7 cellular contexts compared by ENCODE assay signal in genomic region chr19:58387338-58388174, GRCh38. TPM values are rescaled to one million over a fixed set of nuclear protein-coding genes. Genes with fewer than 3 reads are reported as not detected.
DNase-seq lines count a peak whose midpoint lies in the region; TF ChIP-seq lines count a peak whose summit lies in the region.

No MANE protein-coding gene starts in this region.

- no peak overlapping the region for H2BK15ac ChIP-seq in H9 (ENCODE audit: low read depth, low read length)

- H2BK12ac ChIP-seq in H9 (ENCODE audit: insufficient read length, low read depth, low read length) = no peak overlapping the region

- no peak overlapping the region for H2AFZ ChIP-seq in H9 (ENCODE audit: low read length)

- TF ChIP-seq POLR2A in Peyer's patch (IDR thresholded peaks at IDR 0.05) (no peak), prostate gland (IDR thresholded peaks at IDR 0.05) (no peak)

- no peak overlapping the region for H2BK20ac ChIP-seq in H9 (ENCODE audit: low read depth, low read length, poor library complexity, severe bottlenecking)

- H3K4me2 ChIP-seq in H9 (ENCODE audit: insufficient read depth, insufficient read length, low read length) = peak overlapping the region; percentile 94

- no peak overlapping the region for H3K56ac ChIP-seq in H9 (ENCODE audit: insufficient read length, low read depth, low read length)

- TF ChIP-seq CTCF in H9 (conservative IDR thresholded peaks at IDR 0.05) (peak; percentile 23; the same call in 1 of the 3 replicates), Peyer's patch (IDR thresholded peaks at IDR 0.05) (no peak), prostate gland (IDR thresholded peaks at IDR 0.05) (no peak)

- DNase-seq in H9 (no peak), Peyer's patch (no peak), prostate gland (ENCODE audit: low spot score) (no peak), kidney glomerular epithelial cell (lab: John Stamatoyannopoulos, UW) (no peak), NCI-H1092 (lab: John Stamatoyannopoulos, UW) (no peak), activated gamma-delta T cell treated with Interleukin-2 at 50 U/mL for 16 hours (no peak)

- H3K4me1 Mint-ChIP-seq in H9 = peaks cover 22 to 30% of the 10 kb centered on the region in 2 experiments

- H3K27me3 ChIP-seq in H9 (ENCODE audit: insufficient read depth, low read length) (no peaks in the 10 kb centered on the region), Peyer's patch (no peaks in the 10 kb centered on the region), esophagus (ENCODE audit: control insufficient read depth in 1 of 2, insufficient read depth in 2 of 2, low read length in 2 of 2) (no peaks in the 10 kb centered on the region), prostate gland (replicated peaks; ENCODE audit: insufficient read depth) (no peaks in the 10 kb centered on the region)

- H3K27ac ChIP-seq in H9 (ENCODE audit: insufficient read length, low read depth, low read length) = no peak overlapping the region
- H3K27ac ChIP-seq in Peyer's patch = peak overlapping the region; percentile 96 to 98 (median 98)
- H3K27ac ChIP-seq in esophagus (ENCODE audit: low read depth in 2 of 2, low read length in 1 of 2) = peak overlapping the region; percentile 41 to 62
- H3K27ac ChIP-seq in prostate gland = peak overlapping the region; percentile 92 to 94

- H4K20me1 ChIP-seq in H9 (ENCODE audit: control insufficient read depth, insufficient read depth, insufficient read length) = no peaks in the 10 kb centered on the region

- H3K4ac ChIP-seq in H9 (ENCODE audit: low read depth, low read length) = no peak overlapping the region

- no peak overlapping the region for H4K8ac ChIP-seq in H9 (replicated peaks; ENCODE audit: insufficient read length, low read depth, low read length)

- no peaks in the 10 kb centered on the region for H3K27me3 Mint-ChIP-seq in H9 (ENCODE audit: low read depth)

- intact Hi-C loops in prostate gland (cut with DNase I) = no loop called here

- H3T11ph ChIP-seq in H9 (ENCODE audit: low read length) = no peak overlapping the region

- peaks cover 7% of the 10 kb centered on the region for H3K23me2 ChIP-seq in H9 (ENCODE audit: insufficient read length, low read depth, low read length, poor library complexity, severe bottlenecking)

- no peak overlapping the region for H2AK5ac ChIP-seq in H9 (ENCODE audit: insufficient read length, low read length)

- peaks cover 4% of the 10 kb centered on the region; the same call in 1 of the 2 replicates for H3K4me1 ChIP-seq in H9 (ENCODE audit: insufficient read depth, low read length)
- H3K4me1 ChIP-seq in Peyer's patch = peaks cover 0 to 19% (median 16%) of the 10 kb centered on the region in 4 donors
- H3K4me1 ChIP-seq in esophagus (ENCODE audit: control insufficient read depth in 2 of 2, insufficient read depth in 2 of 2, low read length in 1 of 2) = peaks cover 7 to 15% of the 10 kb centered on the region in 2 donors
- H3K4me1 ChIP-seq in prostate gland (replicated peaks) = peaks cover 7% of the 10 kb centered on the region

- no peak overlapping the region for H3K14ac ChIP-seq in H9 (ENCODE audit: insufficient read depth, low read length)

- H3K9ac ChIP-seq in H9 (ENCODE audit: extremely low read depth, insufficient read length, low read length) = peak overlapping the region; percentile 85

- H4K91ac ChIP-seq in H9 (ENCODE audit: insufficient read length, low read depth, low read length) = no peak overlapping the region

- H3K23ac ChIP-seq in H9 (ENCODE audit: insufficient read length, low read depth, low read length) = no peak overlapping the region

- peaks cover 39 to 47% (median 40%) of the 10 kb centered on the region in 3 experiments for H3K36me3 Mint-ChIP-seq in H9 (ENCODE audit: insufficient read depth in 1 of 3, low read depth in 3 of 3)

- H2BK5ac ChIP-seq in H9 (ENCODE audit: insufficient read length, low read length) = no peak overlapping the region

- H4K5ac ChIP-seq in H9 (ENCODE audit: insufficient read length, low read depth, low read length) = no peak overlapping the region

- H3K9me3 Mint-ChIP-seq in H9 = no peaks in the 10 kb centered on the region

- H3K36me3 ChIP-seq in Peyer's patch (peaks cover 0 to 30% (median 0%) of the 10 kb centered on the region in 3 donors), esophagus (ENCODE audit: control insufficient read depth in 2 of 2, insufficient read depth in 2 of 2, low read length in 1 of 2) (peaks cover 0 to 2% of the 10 kb centered on the region in 2 donors), prostate gland (peaks cover 0 to under 1% of the 10 kb centered on the region in 2 donors)

- H3K4me3 Mint-ChIP-seq in H9 = peak overlapping the region; percentile 95 to 99

- H3K9me3 ChIP-seq in H9 (ENCODE audit: control insufficient read depth, low read depth, low read length) (no peaks in the 10 kb centered on the region), Peyer's patch (no peaks in the 10 kb centered on the region), esophagus (ENCODE audit: control insufficient read depth in 2 of 2, insufficient read depth in 1 of 2, low read depth in 1 of 2, low read length in 1 of 2) (no peaks in the 10 kb centered on the region), prostate gland (no peaks in the 10 kb centered on the region)

- no peak overlapping the region for H2BK120ac ChIP-seq in H9 (ENCODE audit: low read depth, low read length, poor library complexity, severe bottlenecking)

- H3K27ac Mint-ChIP-seq in H9 = peak overlapping the region; percentile 68 to 95 (median 93); a peak in 5 of 7 replicates

- WGBS in H9 (ENCODE audit: extremely low coverage, insufficient read length, low lambda C conversion rate) = no CpG with 5 or more reads among the region's 39 CpGs
- WGBS in esophagus, 2 donors = 7 to 8% methylated on average over 39 of the region's 39 CpGs
- WGBS in prostate gland = 8% methylated on average over 39 of the region's 39 CpGs

- H3K79me1 ChIP-seq in H9 (ENCODE audit: insufficient read depth, low read depth, low read length, poor library complexity, severe bottlenecking) = no peaks in the 10 kb centered on the region

- peak overlapping the region; percentile 72 to 82 (median 79) for H3K4me3 ChIP-seq in Peyer's patch
- peak overlapping the region; percentile 66 to 80 for H3K4me3 ChIP-seq in esophagus (ENCODE audit: low read depth in 1 of 2, low read length in 2 of 2)
- peak overlapping the region; percentile 53 to 67 for H3K4me3 ChIP-seq in prostate gland

- no peak overlapping the region for H3K18ac ChIP-seq in H9 (ENCODE audit: insufficient read length, low read depth, low read length)

- peaks cover 10% of the 10 kb centered on the region; the same call in 1 of the 2 replicates for H3K79me2 ChIP-seq in H9 (ENCODE audit: insufficient read depth, low read length)

RNA-seq across cellular contexts. Expression of gene RPS5, which starts 0.5 kb away (rescaled TPM):
- total RNA-seq in H9 (2021) (1,400 and 1,442 TPM in 2 replicates), Peyer's patch (1,000 to 10,000 TPM in 1 of 4 donors, 100 to 1,000 TPM in 3; 428 to 1,258 (median 517) TPM), prostate gland (1,000 to 10,000 TPM; 1,184 to 2,289 TPM)
- 1,000 to 10,000 TPM in 1 of 2 donors, 100 to 1,000 TPM in 1; 725 to 1,912 TPM for polyA plus RNA-seq in esophagus

RNA-seq across cellular contexts. Expression of gene ZNF837, which starts 6.7 kb away (rescaled TPM):
- total RNA-seq in H9 (2021) = 3.4 and 3.8 TPM in 2 replicates
- total RNA-seq in Peyer's patch = 10 to 100 TPM in 1 of 4 donors, 1 to 10 TPM in 3; 3.3 to 10.9 (median 7.7) TPM
- polyA plus RNA-seq in esophagus = 1 to 10 TPM; 2.5 to 2.8 TPM
- 10 to 100 TPM; 12.2 to 15.7 TPM for total RNA-seq in prostate gland

RNA-seq across cellular contexts. Expression of gene RNF225, which starts 7.9 kb away (rescaled TPM):
- total RNA-seq in H9 (2021) (2.0 and 2.1 TPM in 2 replicates), Peyer's patch (not detected), prostate gland (1 to 10 TPM in 1 of 2 donors, under 1 TPM in 1; 0.62 to 7.0 TPM)
- polyA plus RNA-seq in esophagus = 1 to 10 TPM; 1.6 to 4.6 TPM

RNA-seq across cellular contexts. Expression of gene ZNF584, which starts 20.9 kb away (rescaled TPM):
- 6.5 and 7.4 TPM in 2 replicates for total RNA-seq in H9 (2021)
- total RNA-seq in Peyer's patch = 10 to 100 TPM in 1 of 4 donors, 1 to 10 TPM in 3; 2.5 to 18.2 (median 9.6) TPM
- 1 to 10 TPM; 3.9 to 8.9 TPM for polyA plus RNA-seq in esophagus
- 10 to 100 TPM; 10.8 to 19.4 TPM for total RNA-seq in prostate gland

RNA-seq across cellular contexts. Expression of gene ZNF497, which starts 25.0 kb away (rescaled TPM):
- total RNA-seq in H9 (2021) (2.4 TPM in 2 replicates), Peyer's patch (1 to 10 TPM in 2 of 4 donors, under 1 TPM in 1, not detected in 1; 0.70 to 4.4 (median 2.1) TPM), prostate gland (10 to 100 TPM in 1 of 2 donors, 1 to 10 TPM in 1; 6.6 to 11.0 TPM)
- 1 to 10 TPM in 1 of 2 donors, under 1 TPM in 1; 0.96 to 2.2 TPM for polyA plus RNA-seq in esophagus
